ENCODE assay signal across 8 cellular contexts in genomic region chr13:48571121-48571901, GRCh38. TPM values are rescaled to one million over a fixed set of nuclear protein-coding genes. Genes with fewer than 3 reads are reported as not detected.
DNase-seq lines count a peak whose midpoint lies in the region; ATAC-seq, FAIRE-seq and TF ChIP-seq lines count a peak whose summit lies in the region.

No MANE protein-coding gene starts in this region.

- peaks cover 9% of the 10 kb centered on the region for H3K4me1 ChIP-seq in endothelial cell of umbilical vein (ENCODE audit: control insufficient read depth, extremely low read depth, insufficient read depth, low read length)

- no peak overlapping the region for H3K27ac ChIP-seq in endothelial cell of umbilical vein (ENCODE audit: insufficient read depth, low read depth, low read length)

- H2AFZ ChIP-seq in endothelial cell of umbilical vein (ENCODE audit: low read depth, low read length) = peak overlapping the region; percentile 41

- CTCF ChIA-PET in endothelial cell of umbilical vein (lab: Charles Lee) = interaction anchor here (1.3 to 4.8 kb wide), 3 partner anchors 8 to 237 kb away, joined by 5 to 45 read pairs (median 5); no protein-coding TSS in a partner anchor

- peak; percentile 60 for ATAC-seq in omental fat pad (ENCODE audit: low FRiP score)
- ATAC-seq in HG02938 (IDR thresholded peaks at IDR 0.05; ENCODE audit: unreplicated experiment) = no peak

- intact Hi-C loops in endothelial cell of umbilical vein (cut with micrococcal nuclease) = no loop called here

- no peak overlapping the region for H3K4me3 ChIP-seq in endothelial cell of umbilical vein (replicated peaks in 1 of 3; ENCODE audit: insufficient read depth in 1 of 3, low read depth in 1 of 3, low read length in 3 of 3)

- H3K79me2 ChIP-seq in endothelial cell of umbilical vein (ENCODE audit: control insufficient read depth, insufficient read depth, low read length) = no peaks in the 10 kb centered on the region

- no TSS peak for BruUV-seq in endothelial cell of umbilical vein (replicated peaks; lab: Mats Ljungman, UMichigan)

- no peak overlapping the region for H3K9ac ChIP-seq in endothelial cell of umbilical vein (replicated peaks; ENCODE audit: extremely low read depth, insufficient read depth, low read length)

- no peaks in the 10 kb centered on the region for H3K27me3 ChIP-seq in endothelial cell of umbilical vein (ENCODE audit: control insufficient read depth in 2 of 2, insufficient read depth in 2 of 2, low read length in 2 of 2)

- no peak for TF ChIP-seq CTCF in endothelial cell of umbilical vein (IDR thresholded peaks at IDR 0.05; ENCODE audit: extremely low read depth in 1 of 2, insufficient read depth in 1 of 2, low read depth in 1 of 2, low read length in 2 of 2)
- TF ChIP-seq CTCF in omental fat pad (IDR thresholded peaks at IDR 0.05) = no peak

- H3K9me3 ChIP-seq in endothelial cell of umbilical vein (replicated peaks; ENCODE audit: control insufficient read depth, insufficient read depth, low read length) = no peaks in the 10 kb centered on the region

- DNase-seq in GM04503 (ENCODE audit: low read depth) (peak; percentile 51), MV-4-11 (lab: John Stamatoyannopoulos, UW) (peak; percentile 72), endothelial cell of umbilical vein (ENCODE audit: low read depth, low spot score) (peak; percentile 45), omental fat pad (ENCODE audit: low spot score) (no peak), NK-92 (lab: John Stamatoyannopoulos, UW; ENCODE audit: unreplicated experiment) (no peak), HuH-7.5 (ENCODE audit: low spot score) (no peak), NCI-H2029 treated with DMSO at 0.1 percent for 48 hours (lab: John Stamatoyannopoulos, UW) (no peak)

- no peaks in the 10 kb centered on the region for H3K9me1 ChIP-seq in endothelial cell of umbilical vein (replicated peaks; ENCODE audit: control insufficient read depth, extremely low read depth, insufficient read depth, low read length)

- no peak for TF ChIP-seq POLR2A in endothelial cell of umbilical vein (IDR thresholded peaks at IDR 0.05; ENCODE audit: low read depth, low read length)

- peak; percentile 4 for FAIRE-seq in endothelial cell of umbilical vein (lab: Jason Lieb, UNC)

- no peaks in the 10 kb centered on the region for H4K20me1 ChIP-seq in endothelial cell of umbilical vein (replicated peaks; ENCODE audit: control insufficient read depth, extremely low read depth, insufficient read depth, low read length)

- no peaks in the 10 kb centered on the region for H3K36me3 ChIP-seq in endothelial cell of umbilical vein (ENCODE audit: control insufficient read depth in 2 of 2, extremely low read depth in 1 of 2, insufficient read depth in 2 of 2, low read length in 2 of 2)

- H3K4me2 ChIP-seq in endothelial cell of umbilical vein (ENCODE audit: insufficient read depth, low read length) = no peak overlapping the region

- POLR2A ChIA-PET in endothelial cell of umbilical vein (lab: Charles Lee) = no interaction called here

- dilution Hi-C loops in endothelial cell of umbilical vein (cut with MboI; ENCODE audit: extremely low pct_ligation_motif_present, low sequenced_read_pairs) = no loop called here

TF ChIP-seq in endothelial cell of umbilical vein, 7 proteins besides CTCF, POLR2A, EP300 and RAD21:
- no peak for TF ChIP-seq MYC (IDR thresholded peaks at IDR 0.05; ENCODE audit: low read depth, low read length)
- no peak for TF ChIP-seq MAX (IDR thresholded peaks at IDR 0.05; ENCODE audit: insufficient read depth, insufficient read length)
- no peak for TF ChIP-seq FOS (IDR thresholded peaks at IDR 0.05; ENCODE audit: borderline replicate concordance, insufficient read depth, low read length)
- no peak for TF ChIP-seq JUN (IDR thresholded peaks at IDR 0.05; ENCODE audit: borderline replicate concordance, insufficient read depth, insufficient read length, low read depth)
- TF ChIP-seq EZH2 (IDR thresholded peaks at IDR 0.05; ENCODE audit: borderline replicate concordance, low read depth, low read length, severe bottlenecking) = no peak
- no peak for TF ChIP-seq GATA2 (IDR thresholded peaks at IDR 0.05; ENCODE audit: insufficient read depth, insufficient read length, low read depth, low read length)
- TF ChIP-seq POLR2AphosphoS5 (IDR thresholded peaks at IDR 0.05; ENCODE audit: insufficient read depth, low read depth, low read length) = no peak

RNA-seq across cellular contexts. Expression of gene RCBTB2, which starts 38.4 kb away (rescaled TPM):
- 9.9 and 12.6 TPM in 2 replicates for total RNA-seq in endothelial cell of umbilical vein
- polyA plus RNA-seq in endothelial cell of umbilical vein = 8.6 and 10.7 TPM in 2 replicates
- 9.5 and 9.8 TPM in 2 replicates for polyA plus RNA-seq in endothelial cell of umbilical vein (2011; cell fraction: cytosol; rRNA removed)
- 15.4 and 19.8 TPM in 2 replicates for polyA plus RNA-seq in endothelial cell of umbilical vein (2011; cell fraction: nucleus; rRNA removed)
- polyA plus RNA-seq in endothelial cell of umbilical vein (2012) = 7.1 and 8.1 TPM in 2 replicates
- 15.1 and 15.9 TPM in 2 replicates for polyA minus RNA-seq in endothelial cell of umbilical vein
- 1.2 TPM for polyA minus RNA-seq in endothelial cell of umbilical vein (2011; cell fraction: cytosol; rRNA and poly(A)+ RNA removed)
- polyA minus RNA-seq in endothelial cell of umbilical vein (2011; cell fraction: nucleus; rRNA and poly(A)+ RNA removed) = 6.9 and 10.5 TPM in 2 replicates
- total RNA-seq in omental fat pad = 10 to 100 TPM in 3 of 4 donors, 1 to 10 TPM in 1; 6.7 to 30.6 (median 13.0) TPM

Comparison
In these comparisons a context has a peak if more than half of its experiments do, and no peak if none do; other contexts are left out.
1. DNase-seq: peak in GM04503 (single experiment), MV-4-11 (single experiment) and endothelial cell of umbilical vein (single experiment); none in omental fat pad (single experiment), NK-92 (single experiment), HuH-7.5 (single experiment) and NCI-H2029 treated with DMSO at 0.1 percent for 48 hours (single experiment).